8 cellular contexts compared by ENCODE assay signal in genomic region chr4:110198472-110199419, GRCh38. TPM values are rescaled to one million over a fixed set of nuclear protein-coding genes. Genes with fewer than 3 reads are reported as not detected.
DNase-seq lines count a peak whose midpoint lies in the region; ATAC-seq and TF ChIP-seq lines count a peak whose summit lies in the region.

ELOVL6 (minus strand) TSS chr4:110198615; CDS start chr4:110198335, 280 bp downstream.

- H3K27me3 Mint-ChIP-seq in HFFc6 (ENCODE audit: insufficient read depth) (peaks cover 6% of the 10 kb centered on the region), endothelial cell (ENCODE audit: unreplicated experiment) (peaks cover 12% of the 10 kb centered on the region), memory B cell (no peaks in the 10 kb centered on the region)
- H3K27me3 Mint-ChIP-seq in activated CD8-positive, alpha-beta T cell treated with anti-CD3 and anti-CD28 coated beads for 36 hours = no peaks in the 10 kb centered on the region

- H3K27ac Mint-ChIP-seq in HFFc6 (peak within 1 kb of the TSS; percentile 84), endothelial cell (ENCODE audit: unreplicated experiment) (peak within 1 kb of the TSS; percentile 86), memory B cell (peak within 1 kb of the TSS; percentile 87)
- H3K27ac Mint-ChIP-seq in activated CD8-positive, alpha-beta T cell treated with anti-CD3 and anti-CD28 coated beads for 36 hours = peak within 1 kb of the TSS; percentile 91

- H3K4me3 Mint-ChIP-seq in HFFc6 = peak within 1 kb of the TSS; percentile 96
- H3K4me3 Mint-ChIP-seq in activated CD8-positive, alpha-beta T cell treated with anti-CD3 and anti-CD28 coated beads for 36 hours = peak within 1 kb of the TSS; percentile 88
- peak within 1 kb of the TSS; percentile 99 for H3K4me3 Mint-ChIP-seq in endothelial cell (ENCODE audit: unreplicated experiment)
- H3K4me3 Mint-ChIP-seq in memory B cell = peak within 1 kb of the TSS; percentile 99

- POLR2A ChIA-PET in activated CD8-positive, alpha-beta T cell treated with anti-CD3 and anti-CD28 coated beads for 36 hours (lab: Charles Lee) = interaction anchor here (0.7 to 3.9 kb wide), 9 partner anchors 9 to 205 kb away, joined by 3 to 21 read pairs (median 4); no protein-coding TSS in a partner anchor

- intact Hi-C loops in activated CD8-positive, alpha-beta T cell treated with anti-CD3 and anti-CD28 coated beads for 36 hours (cut with micrococcal nuclease) = no loop called here

- H3K36me3 Mint-ChIP-seq in HFFc6 (ENCODE audit: low read depth) = no peaks in the 10 kb centered on the region
- peaks cover 7% of the 10 kb centered on the region for H3K36me3 Mint-ChIP-seq in activated CD8-positive, alpha-beta T cell treated with anti-CD3 and anti-CD28 coated beads for 36 hours (ENCODE audit: low read depth)
- peaks cover 4% of the 10 kb centered on the region for H3K36me3 Mint-ChIP-seq in endothelial cell (ENCODE audit: low read depth, unreplicated experiment)
- no peaks in the 10 kb centered on the region for H3K36me3 Mint-ChIP-seq in memory B cell

- DNase-seq in DMS53 treated with DMSO at 0.1 percent for 48 hours (lab: John Stamatoyannopoulos, UW; ENCODE audit: unreplicated experiment) = peak; percentile 33
- DNase-seq in HFFc6 = peak; percentile 62
- DNase-seq in NCI-H510A (lab: John Stamatoyannopoulos, UW) = peak; percentile 79
- DNase-seq in activated CD8-positive, alpha-beta T cell treated with anti-CD3 and anti-CD28 coated beads for 36 hours = peak; percentile 68
- peak; percentile 63 for DNase-seq in endothelial cell (ENCODE audit: low spot score)
- peak in 1 of 2 donors; percentile 16 for DNase-seq in memory B cell (ENCODE audit: low spot score in 2 of 2)
- DNase-seq in stimulated activated CD8-positive, alpha-beta memory T cell treated with anti-CD3 and anti-CD28 coated beads, Interleukin-2, amount 100 ng/mL, for 48 hours (ENCODE audit: low read depth in 2 of 2) = peak; percentile 26 to 27

- no peak for TF ChIP-seq CTCF in HFFc6 (IDR thresholded peaks at IDR 0.05)
- no peak for TF ChIP-seq CTCF in activated CD8-positive, alpha-beta T cell treated with anti-CD3 and anti-CD28 coated beads for 36 hours (IDR thresholded peaks at IDR 0.05)
- no peak for TF ChIP-seq CTCF in endothelial cell (IDR thresholded peaks at IDR 0.05; ENCODE audit: unreplicated experiment)

- ATAC-seq in activated CD8-positive, alpha-beta T cell treated with anti-CD3 and anti-CD28 coated beads for 36 hours = peak; percentile 4
- ATAC-seq in memory B cell (ENCODE audit: low read depth) (no peak), GM18907 (IDR thresholded peaks at IDR 0.05; ENCODE audit: unreplicated experiment) (no peak)

- H3K4me1 Mint-ChIP-seq in HFFc6 (ENCODE audit: low read depth) (peaks cover 24% of the 10 kb centered on the region), endothelial cell (ENCODE audit: unreplicated experiment) (peaks cover 14% of the 10 kb centered on the region), memory B cell (peaks cover 20% of the 10 kb centered on the region)
- H3K4me1 Mint-ChIP-seq in activated CD8-positive, alpha-beta T cell treated with anti-CD3 and anti-CD28 coated beads for 36 hours (ENCODE audit: low read depth) = peaks cover 24% of the 10 kb centered on the region

- H3K9me3 Mint-ChIP-seq in HFFc6 = no peaks in the 10 kb centered on the region
- no peaks in the 10 kb centered on the region for H3K9me3 Mint-ChIP-seq in activated CD8-positive, alpha-beta T cell treated with anti-CD3 and anti-CD28 coated beads for 36 hours
- no peaks in the 10 kb centered on the region for H3K9me3 Mint-ChIP-seq in endothelial cell (ENCODE audit: unreplicated experiment)
- H3K9me3 Mint-ChIP-seq in memory B cell = no peaks in the 10 kb centered on the region

- CTCF ChIA-PET in activated CD8-positive, alpha-beta T cell treated with anti-CD3 and anti-CD28 coated beads for 36 hours (lab: Charles Lee) = interaction anchor here (0.9 to 1.0 kb wide), 4 partner anchors 16 to 311 kb away, joined by 3 to 4 read pairs (median 3); no protein-coding TSS in a partner anchor

RNA-seq across cellular contexts. Expression of gene ELOVL6, which starts in this region (rescaled TPM):
- 10 to 100 TPM; 21.0 to 26.2 (median 22.5) TPM for total RNA-seq in HFFc6 (2021; fragmentation: NEBNext Ultra II Directional; extraction: Animal tissue kit (Norgen Biotek cat#: 25700))
- total RNA-seq in activated CD8-positive, alpha-beta T cell treated with anti-CD3 and anti-CD28 coated beads for 36 hours = 1 to 10 TPM; 4.7 to 7.7 TPM
- total RNA-seq in endothelial cell (ENCODE audit: unreplicated experiment) = 31.0 TPM
